ENCODE assay signal across 19 cellular contexts in the genomic region with DNA sequence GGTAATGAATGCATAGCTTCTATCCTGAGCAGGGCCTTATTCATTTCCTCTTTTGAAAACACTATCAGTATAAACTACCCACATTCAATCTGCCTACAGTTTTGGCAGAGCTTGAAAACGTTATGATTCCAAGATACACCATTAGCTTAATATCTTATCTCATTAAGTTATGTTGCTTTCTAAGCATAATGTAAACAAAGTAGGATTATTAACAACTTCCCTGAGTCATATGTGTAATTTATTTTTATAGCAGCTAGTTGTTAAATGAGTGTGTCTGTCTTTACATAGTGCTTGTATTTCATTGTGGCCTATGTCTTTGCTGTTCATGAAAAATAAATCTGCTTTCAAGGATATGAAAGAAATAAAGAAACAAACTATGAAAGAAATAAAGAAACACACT.
"Had no signal": no experiment of that assay in that cellular context is flagged by ENCODE, and none has a peak within 500 bp of the region (broad histone marks: within the 10 kb centered on the region; RNA-seq: fewer than 3 reads in every experiment).

No MANE protein-coding gene starts in this region.

- H3K4me3 ChIP-seq: esophagus squamous epithelium, hepatocyte, left ventricle myocardium inferior, lower lobe of right lung, neural progenitor cell, ovary, tibial artery, upper lobe of left lung, uterus had no signal

- DNase-seq: dermis blood vessel endothelial cell; esophagus squamous epithelium; foreskin keratinocyte; head of caudate nucleus; kidney; left cardiac atrium; left ventricle myocardium inferior; lower lobe of right lung; nucleus accumbens; ovary; right cardiac atrium; stimulated activated CD4-positive, alpha-beta T cell treated with anti-CD3 and anti-CD28 coated beads, Interleukin-15, amount 100 ng/mL, for 24 hours; stimulated activated CD4-positive, alpha-beta T cell treated with anti-CD3 and anti-CD28 coated beads, Interleukin-1b, Interleukin-23, amount 100 ng/mL, for 48 hours; stimulated activated CD4-positive, alpha-beta T cell treated with anti-CD3 and anti-CD28 coated beads, Interleukin-4, amount 100 ng/mL, for 24 hours; tibial artery; upper lobe of left lung; uterus had no signal
